Comparison of ENCODE assay signal across 23 cellular contexts in the genomic region with DNA sequence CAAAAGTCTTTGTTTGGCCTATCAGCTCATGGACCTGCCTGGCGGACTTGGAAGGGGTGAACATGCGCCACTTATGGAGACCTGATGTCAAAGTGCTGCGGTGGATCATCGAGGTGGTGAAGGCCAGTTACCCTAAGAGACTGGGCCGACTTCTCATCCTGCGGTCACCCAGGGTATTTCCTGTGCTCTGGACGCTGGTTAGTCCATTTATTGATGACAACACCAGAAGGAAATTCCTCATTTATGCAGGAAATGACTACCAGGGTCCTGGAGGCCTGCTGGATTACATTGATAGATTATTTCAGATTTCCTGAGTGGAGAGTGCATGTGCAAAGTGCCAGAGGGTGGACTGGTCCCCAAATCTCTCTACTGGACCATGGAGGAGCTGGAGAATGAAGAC.
"Had no signal": no experiment of that assay in that cellular context is flagged by ENCODE, and none has a peak within 500 bp of the region (broad histone marks: within the 10 kb centered on the region; RNA-seq: fewer than 3 reads in every experiment).

No MANE protein-coding gene starts in this region.

- H3K9me3 ChIP-seq: SK-N-SH had no signal

- H3K9ac ChIP-seq: KMS-11, SK-N-SH had no signal

- DNase-seq: IMR-90, Kasumi-1, MM.1S, NCI-H1092 treated with DMSO at 0.1 percent for 48 hours, NCI-H1436, NCI-H187, NCI-H2029, NCI-H2081 treated with DMSO at 0.1 percent for 48 hours, NCI-H2171, NCI-H226, NCI-H446, NCI-H510A, NCI-H524 treated with DMSO at 0.1 percent for 48 hours, NCI-H69, NCI-H774, PC-3, SHP77, SK-N-SH, SW 1271 had no signal

- H3K27ac ChIP-seq: HL-60, KMS-11, RWPE1 had no signal

- H3K4me2 ChIP-seq: KMS-11, SK-N-SH had no signal

- ATAC-seq: Panc1, PC-3 had no signal
